Comparison of ENCODE assay signal across 1 cellular context in genomic region chr19:11587302-11587972, GRCh38.
TF ChIP-seq lines count a peak whose summit lies in the region.

No MANE protein-coding gene starts in this region.

TF ChIP-seq in endothelial cell of umbilical vein, 7 proteins besides CTCF, POLR2A, EP300 and RAD21:
- TF ChIP-seq MYC (IDR thresholded peaks at IDR 0.05; ENCODE audit: low read depth, low read length) = no peak
- TF ChIP-seq POLR2AphosphoS5 (IDR thresholded peaks at IDR 0.05; ENCODE audit: insufficient read depth, low read depth, low read length) = no peak
- TF ChIP-seq EZH2 (IDR thresholded peaks at IDR 0.05; ENCODE audit: borderline replicate concordance, low read depth, low read length, severe bottlenecking) = no peak
- no peak for TF ChIP-seq GATA2 (IDR thresholded peaks at IDR 0.05; ENCODE audit: insufficient read depth, insufficient read length, low read depth, low read length)
- TF ChIP-seq FOS (IDR thresholded peaks at IDR 0.05; ENCODE audit: borderline replicate concordance, insufficient read depth, low read length) = no peak
- no peak for TF ChIP-seq MAX (IDR thresholded peaks at IDR 0.05; ENCODE audit: insufficient read depth, insufficient read length)
- no peak for TF ChIP-seq JUN (IDR thresholded peaks at IDR 0.05; ENCODE audit: borderline replicate concordance, insufficient read depth, insufficient read length, low read depth)
